8 cellular contexts compared by ENCODE assay signal in the genomic region with DNA sequence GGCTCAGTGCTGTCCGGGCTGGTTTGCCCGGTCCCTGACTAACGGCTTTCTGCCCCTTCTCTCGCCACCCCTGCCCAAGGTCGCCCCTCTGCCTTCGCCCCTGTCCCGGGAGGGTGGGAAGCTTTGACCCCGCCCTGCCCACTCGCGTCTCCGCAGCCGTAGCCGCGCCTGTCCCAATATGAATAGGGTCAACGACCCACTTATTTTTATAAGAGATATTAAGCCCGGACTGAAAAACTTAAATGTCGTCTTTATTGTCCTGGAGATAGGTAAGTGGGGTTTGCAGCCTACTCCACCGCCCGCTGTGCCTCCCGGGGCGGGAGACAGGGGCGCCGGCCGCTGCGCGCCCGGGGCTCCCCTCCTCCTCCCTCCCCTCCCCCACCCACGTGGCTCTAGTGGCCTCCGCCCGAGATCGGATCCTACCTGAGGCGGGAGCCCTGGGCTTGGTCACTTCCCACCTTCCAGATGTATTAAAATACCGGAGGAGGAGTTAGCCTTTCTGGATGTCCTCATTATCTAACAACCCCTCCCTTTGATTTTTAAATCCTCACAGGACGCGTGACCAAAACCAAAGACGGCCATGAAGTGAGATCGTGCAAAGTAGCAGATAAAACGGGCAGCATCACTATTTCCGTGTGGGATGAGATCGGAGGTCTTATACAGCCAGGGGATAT. TPM values are rescaled to one million over a fixed set of nuclear protein-coding genes. Genes with fewer than 3 reads are reported as not detected.
DNase-seq lines count a peak whose midpoint lies in the region; ATAC-seq and TF ChIP-seq lines count a peak whose summit lies in the region.

No MANE protein-coding gene starts in this region.

- H3K9me3 ChIP-seq in PC-9 (ENCODE audit: insufficient read depth, low read depth) (no peaks in the 10 kb centered on the region), ovary (no peaks in the 10 kb centered on the region), upper lobe of left lung (no peaks in the 10 kb centered on the region)

- TF ChIP-seq CTCF in PC-9 (conservative IDR thresholded peaks at IDR 0.05): no peak
- TF ChIP-seq CTCF in ovary (IDR thresholded peaks at IDR 0.05): no peak
- no peak for TF ChIP-seq CTCF in upper lobe of left lung (IDR thresholded peaks at IDR 0.05)

- intact Hi-C loops in PC-9 (cut with micrococcal nuclease; ENCODE audit: unreplicated experiment) (loop anchor here (1.0 kb wide), 2 partner anchors 11 to 42 kb away; no protein-coding TSS in a partner anchor), ovary (cut with DNase I) (no loop called here)

- peak overlapping the region; percentile 96 for H3K4me2 ChIP-seq in PC-9

- CTCF ChIA-PET in PC-9 (lab: Charles Lee): interaction anchor here (0.6 kb wide), 1 partner anchor 1482 kb away, joined by 5 read pairs; no protein-coding TSS in a partner anchor

- peaks cover 47% of the 10 kb centered on the region for H3K79me2 ChIP-seq in PC-9 (ENCODE audit: low read depth)

- H3K4me1 ChIP-seq in PC-9 (replicated peaks; ENCODE audit: insufficient read depth) (peaks cover 40% of the 10 kb centered on the region), ovary (ENCODE audit: insufficient read depth) (peaks cover 4% of the 10 kb centered on the region), upper lobe of left lung (peaks cover 23 to 35% (median 27%) of the 10 kb centered on the region in 4 donors)

- 1% methylated on average over 40 of the region's 40 CpGs for WGBS in ovary, 3 donors
- 2 to 4% methylated on average over 30 to 40 of the region's 40 CpGs for WGBS in upper lobe of left lung, 2 donors

- H3K9me2 ChIP-seq in PC-9 (ENCODE audit: insufficient read depth): no peaks in the 10 kb centered on the region

- no peak for TF ChIP-seq EP300 in ovary (IDR thresholded peaks at IDR 0.05)
- TF ChIP-seq EP300 in upper lobe of left lung (IDR thresholded peaks at IDR 0.05): no peak

- H4K20me1 ChIP-seq in PC-9 (ENCODE audit: insufficient read depth): no peaks in the 10 kb centered on the region

- H3F3A ChIP-seq in PC-9 (ENCODE audit: insufficient read depth, low read depth): peaks cover 33% of the 10 kb centered on the region

- no peak for TF ChIP-seq POLR2A in ovary (IDR thresholded peaks at IDR 0.05)
- no peak for TF ChIP-seq POLR2A in upper lobe of left lung (IDR thresholded peaks at IDR 0.05)

- no peaks in the 10 kb centered on the region for H3K27me3 ChIP-seq in PC-9 (ENCODE audit: insufficient read depth, low read depth)
- no peaks in the 10 kb centered on the region for H3K27me3 ChIP-seq in ovary
- H3K27me3 ChIP-seq in upper lobe of left lung: no peaks in the 10 kb centered on the region

- H3K4me3 ChIP-seq in PC-9 (peak overlapping the region; percentile 75), ovary (peak overlapping the region; percentile 70), upper lobe of left lung (peak overlapping the region; percentile 59 to 77 (median 68))

- H3K36me3 ChIP-seq in PC-9 (ENCODE audit: low read depth) (peaks cover 31% of the 10 kb centered on the region), ovary (no peaks in the 10 kb centered on the region), upper lobe of left lung (peaks cover 0 to 20% (median 5%) of the 10 kb centered on the region in 4 donors)

- ATAC-seq in HG02870 (IDR thresholded peaks at IDR 0.05; ENCODE audit: unreplicated experiment): peak; percentile 5
- ATAC-seq in upper lobe of left lung (ENCODE audit: low FRiP score in 2 of 2): peak; percentile 46 to 64

- H3K27ac ChIP-seq in PC-9: peak overlapping the region; percentile 98
- H3K27ac ChIP-seq in ovary: peak overlapping the region; percentile 63 to 75
- peak overlapping the region; percentile 97 to 98 (median 98) for H3K27ac ChIP-seq in upper lobe of left lung

- POLR2A ChIA-PET in PC-9 (lab: Charles Lee; ENCODE audit: unreplicated experiment): interaction anchor here (0.6 to 2.8 kb wide), 9 partner anchors 21 to 1508 kb away, joined by 4 to 61 read pairs (median 8); no protein-coding TSS in a partner anchor

- DNase-seq in DMS53 (lab: John Stamatoyannopoulos, UW) (peak; percentile 80), DMS53 treated with DMSO at 0.1 percent for 48 hours (lab: John Stamatoyannopoulos, UW; ENCODE audit: unreplicated experiment) (no peak), PC-9 (peak; percentile 57 to 74), germinal center (ENCODE audit: low spot score) (peak; percentile 54), ovary (peak; percentile 63 to 76 (median 68)), upper lobe of left lung (peak; percentile 70 to 88)
- DNase-seq in activated T-helper 9 cell treated with anti-CD3 and anti-CD28 coated beads, Interleukin-2, amount 50 U/mL, for 16 hours (ENCODE audit: low read depth): peak; percentile 62

- BruUV-seq in PC-9 (replicated peaks; lab: Mats Ljungman, UMichigan): TSS peak; percentile 72

- H2AFZ ChIP-seq in PC-9: no peak overlapping the region

RNA-seq across cellular contexts. Expression of gene NABP1, which starts 0.6 kb away (rescaled TPM):
- total RNA-seq in PC-9 (2021): 39.0 and 46.5 TPM in 2 replicates
- total RNA-seq in ovary: 10 to 100 TPM; 11.4 to 17.6 (median 13.4) TPM
- 10 to 100 TPM in 1 of 2 donors, 1 to 10 TPM in 1; 5.3 to 19.1 TPM for polyA plus RNA-seq in ovary
- 100 to 1,000 TPM in 1 of 6 donors, 10 to 100 TPM in 5; 35.7 to 137 (median 46.9) TPM for total RNA-seq in upper lobe of left lung
